In the genomic region with DNA sequence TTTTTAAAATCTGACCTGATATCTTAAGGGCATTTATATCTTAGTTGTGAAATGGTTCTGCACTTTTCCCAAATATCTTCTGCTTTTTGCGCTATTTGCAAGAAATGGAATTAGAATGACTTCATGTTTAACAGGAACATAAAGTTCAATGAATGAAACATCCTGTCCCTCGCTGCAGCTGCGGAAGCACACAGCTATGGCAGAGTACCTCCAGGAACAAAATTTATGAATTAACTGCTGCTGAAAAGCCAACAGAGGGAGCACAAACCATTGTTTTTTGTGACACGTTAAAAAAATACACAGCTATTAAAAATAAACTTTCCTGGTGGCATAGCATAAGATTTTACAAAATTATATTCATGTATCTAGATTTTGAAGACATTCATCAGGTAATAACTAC, we compare ENCODE assay signal across 8 cellular contexts.
DNase-seq lines count a peak whose midpoint lies in the region; ATAC-seq and TF ChIP-seq lines count a peak whose summit lies in the region.

No MANE protein-coding gene starts in this region.

- peak; percentile 68 for TF ChIP-seq CTCF in SK-N-SH (IDR thresholded peaks at IDR 0.05)

- peak; percentile 48 for DNase-seq in GM03348 (ENCODE audit: low spot score)
- peak; percentile 3 for DNase-seq in SK-N-SH
- peak; percentile 52 for DNase-seq in glomerular endothelial cell (ENCODE audit: extremely low read depth, low read depth, low spot score)
- peak; percentile 41 for DNase-seq in renal cortical epithelial cell (ENCODE audit: low read depth)
- DNase-seq in amniotic stem cell (lab: John Stamatoyannopoulos, UW), result no peak
- no peak for DNase-seq in NCI-H510A (lab: John Stamatoyannopoulos, UW)

- POLR2A ChIA-PET in SK-N-SH (lab: Yijun Ruan, JAX), result no interaction called here

- no peaks in the 10 kb centered on the region for H3K9me2 ChIP-seq in SK-N-SH

- no peaks in the 10 kb centered on the region for H3K36me3 ChIP-seq in SK-N-SH (replicated peaks in 1 of 2; ENCODE audit: control insufficient read depth in 1 of 2, insufficient read depth in 2 of 2, low read length in 1 of 2)

- 0 out of 2 replicates have a peak, but pooled peaks cover 3% of the 10 kb centered on the region for H3K9me3 ChIP-seq in SK-N-SH

- ATAC-seq in HG03045 (IDR thresholded peaks at IDR 0.05; ENCODE audit: unreplicated experiment) (no peak), GM18520 (IDR thresholded peaks at IDR 0.05; ENCODE audit: unreplicated experiment) (no peak)

- no peaks in the 10 kb centered on the region for H3K4me1 ChIP-seq in SK-N-SH (ENCODE audit: control insufficient read depth in 1 of 2, insufficient read depth in 2 of 2, low read depth in 1 of 2, low read length in 1 of 2)

- H3K4me2 ChIP-seq in SK-N-SH, result no peak overlapping the region

- no peak overlapping the region for H3K9ac ChIP-seq in SK-N-SH

- TF ChIP-seq RAD21 in SK-N-SH (IDR thresholded peaks at IDR 0.05; ENCODE audit: low read length), result peak; percentile 70

- TF ChIP-seq EP300 in SK-N-SH (IDR thresholded peaks at IDR 0.05; ENCODE audit: borderline replicate concordance in 1 of 2, low read depth in 1 of 2, low read length in 1 of 2), result no peak

- H3K4me3 ChIP-seq in SK-N-SH (ENCODE audit: low read depth in 2 of 2, low read length in 1 of 2), result no peak overlapping the region

- H3K27ac ChIP-seq in SK-N-SH (ENCODE audit: low read depth in 2 of 2, low read length in 1 of 2), result no peak overlapping the region

- no peaks in the 10 kb centered on the region for H3K79me2 ChIP-seq in SK-N-SH (ENCODE audit: insufficient read depth)

- H3F3A ChIP-seq in SK-N-SH (replicated peaks; ENCODE audit: insufficient read depth), result no peaks in the 10 kb centered on the region

- 62% methylated on average over 4 of the region's 4 CpGs for WGBS in SK-N-SH (ENCODE audit: low lambda C conversion rate)

- H4K20me1 ChIP-seq in SK-N-SH (ENCODE audit: insufficient read depth), result no peaks in the 10 kb centered on the region

- no peaks in the 10 kb centered on the region for H3K27me3 ChIP-seq in SK-N-SH (ENCODE audit: insufficient read depth)

- no peak overlapping the region for H2AFZ ChIP-seq in SK-N-SH (ENCODE audit: low read depth)

- CTCF ChIA-PET in SK-N-SH (lab: Yijun Ruan, JAX), result interaction anchor here (0.7 to 1.9 kb wide), 10 partner anchors 10 to 979 kb away, joined by 3 to 13 read pairs (median 4); no protein-coding TSS in a partner anchor

TF ChIP-seq in SK-N-SH, 30 proteins besides CTCF, POLR2A, EP300 and RAD21:
- TF ChIP-seq SMC3 (IDR thresholded peaks at IDR 0.05; ENCODE audit: low read depth, low read length) (peak; percentile 46), POLR2AphosphoS5 (IDR thresholded peaks at IDR 0.05; ENCODE audit: low read depth, low read length) (no peak)

Comparison
In these comparisons a context has a peak if more than half of its experiments do, and no peak if none do; other contexts are left out.
1. DNase-seq: peak in GM03348 (single experiment), SK-N-SH (single experiment), glomerular endothelial cell (single experiment) and renal cortical epithelial cell (single experiment); none in amniotic stem cell (single experiment) and NCI-H510A (single experiment).